ENCODE assay signal across 11 cellular contexts in genomic region chr7:151313857-151314256, GRCh38. TPM values are rescaled to one million over a fixed set of nuclear protein-coding genes. Genes with fewer than 3 reads are reported as not detected.
DNase-seq lines count a peak whose midpoint lies in the region; ATAC-seq and TF ChIP-seq lines count a peak whose summit lies in the region.
"Had no signal": no experiment of that assay in that cellular context is flagged by ENCODE, and none has a peak within 500 bp of the region (broad histone marks: within the 10 kb centered on the region; RNA-seq: fewer than 3 reads in every experiment).

No MANE protein-coding gene starts in this region.

- WGBS in lower leg skin, 2 donors, result 20 to 22% methylated on average over 10 of the region's 10 CpGs

- intact Hi-C loops in lower leg skin (cut with DNase I; ENCODE audit: low total_unique reads), result loop anchor here (5.0 to 10.0 kb wide), 2 partner anchors 441 to 1592 kb away; no protein-coding TSS in a partner anchor

- H3K4me3 ChIP-seq in lower leg skin (ENCODE audit: low read depth, poor library complexity, severe bottlenecking), result no peak overlapping the region

- peak; percentile 2 for DNase-seq in stimulated activated naive CD4-positive, alpha-beta T cell treated with Interleukin-2 at 50 U/mL for 16 hours (lab: John Stamatoyannopoulos, UW)
- no peak for DNase-seq in stimulated activated naive CD4-positive, alpha-beta T cell (lab: John Stamatoyannopoulos, UW)
- DNase-seq in cerebellum (ENCODE audit: low spot score), result peak; percentile 14
- peak; percentile 26 to 92 for DNase-seq in lower leg skin (ENCODE audit: low spot score in 2 of 2)
- no peak for DNase-seq in T1000 (lab: John Stamatoyannopoulos, UW)
- DNase-seq in HuH-7 (ENCODE audit: low spot score), result no peak
- DNase-seq: activated CD4-positive, alpha-beta T cell treated with anti-CD3 and anti-CD28 coated beads for 1 hour; COR-L47; retina had no signal

- no peak for TF ChIP-seq CTCF in lower leg skin (IDR thresholded peaks at IDR 0.05)

- no peak for ATAC-seq in activated CD4-positive, CD25-positive, alpha-beta regulatory T cell treated with anti-CD3 and anti-CD28 coated beads, Interleukin-2, amount 50 U/mL, for 24 hours
- ATAC-seq in HG03442 (IDR thresholded peaks at IDR 0.05; ENCODE audit: unreplicated experiment), result no peak

- TF ChIP-seq POLR2A in lower leg skin (IDR thresholded peaks at IDR 0.05), result no peak

RNA-seq across cellular contexts. Expression of gene NUB1, which starts 27.8 kb away (rescaled TPM):
- total RNA-seq in cerebellum, result 29.6 TPM
- total RNA-seq in lower leg skin, result 10 to 100 TPM; 40.1 to 48.3 (median 47.5) TPM

Comparison
In these comparisons a context has a peak if more than half of its experiments do, and no peak if none do; other contexts are left out.
1. DNase-seq: peak in stimulated activated naive CD4-positive, alpha-beta T cell treated with Interleukin-2 at 50 U/mL for 16 hours (single experiment), cerebellum (single experiment) and lower leg skin (2 of 2); none in stimulated activated naive CD4-positive, alpha-beta T cell (0 of 6), T1000 (single experiment) and HuH-7 (single experiment).